ENCODE assay signal across 28 cellular contexts in the genomic region with DNA sequence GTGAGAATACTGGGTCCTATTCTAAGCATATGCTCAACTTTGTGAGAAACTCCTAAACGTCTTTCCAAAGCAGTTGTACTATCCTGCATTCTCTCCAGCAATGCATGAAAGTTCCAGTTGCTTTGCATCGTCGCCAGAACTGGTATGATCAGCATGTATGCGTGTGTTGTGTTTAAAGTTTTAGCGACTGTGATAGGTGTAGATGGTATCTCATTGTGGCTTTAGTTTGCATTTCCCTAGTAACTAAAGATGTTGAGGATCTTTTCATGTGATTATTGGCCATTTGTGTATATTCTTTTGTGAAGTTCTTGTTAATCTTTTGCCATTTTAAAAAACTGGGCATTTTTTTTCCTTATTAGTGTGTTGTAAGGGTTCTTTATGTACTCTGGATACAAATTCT.
"Had no signal": no experiment of that assay in that cellular context is flagged by ENCODE, and none has a peak within 500 bp of the region (broad histone marks: within the 10 kb centered on the region; RNA-seq: fewer than 3 reads in every experiment).

No MANE protein-coding gene starts in this region.

- H3K27ac ChIP-seq: ascending aorta, body of pancreas, Peyer's patch, RWPE1, VCaP had no signal

- ATAC-seq: activated naive CD4-positive, alpha-beta T cell treated with anti-CD3 and anti-CD28 coated beads, Interleukin-2, amount 50 U/mL, for 72 hours; activated naive CD8-positive, alpha-beta T cell treated with anti-CD3 and anti-CD28 coated beads, Interleukin-2, amount 50 U/mL, for 24 hours; activated T-cell treated with anti-CD3 and anti-CD28 coated beads, Interleukin-2, amount 50 U/mL, for 4 hours; body of pancreas; T-helper 17 cell had no signal

- H3K27me3 ChIP-seq: ascending aorta, body of pancreas, Peyer's patch had no signal

- H3K4me1 ChIP-seq: ascending aorta, body of pancreas, Peyer's patch had no signal

- H3K36me3 ChIP-seq: ascending aorta, Peyer's patch had no signal

- H3K4me3 ChIP-seq: ascending aorta, body of pancreas, Peyer's patch had no signal

- H3K9me3 ChIP-seq: ascending aorta, body of pancreas, Peyer's patch had no signal

- DNase-seq: activated CD4-positive, alpha-beta memory T cell treated with anti-CD3 and anti-CD28 coated beads for 36 hours; activated CD4-positive, alpha-beta T cell treated with anti-CD3 and anti-CD28 coated beads, Interleukin-2, amount 10 ng/mL, durations not matched to agents 7 days and 5 days; activated CD4-positive, CD25-positive, alpha-beta regulatory T cell; activated CD8-positive, alpha-beta memory T cell treated with anti-CD3 and anti-CD28 coated beads for 24 hours; activated effector memory CD4-positive, alpha-beta T cell treated with anti-CD3 and anti-CD28 coated beads, Interleukin-2, amount 50 U/mL, for 16 hours; activated naive CD4-positive, alpha-beta T cell treated with Interleukin-2 at 50 U/mL for 16 hours; activated naive CD8-positive, alpha-beta T cell treated with anti-CD3 and anti-CD28 coated beads, Interleukin-2, amount 50 U/mL, for 24 hours; activated T-cell treated with anti-CD3 and anti-CD28 coated beads, Interleukin-2, amount 50 U/mL, for 4 hours; amniotic stem cell; body of pancreas; central memory CD4-positive, alpha-beta T cell; Kasumi-1; KBM-7; NCI-H1048; NCI-H146; NCI-H187 treated with DMSO at 0.1 percent for 48 hours; NCI-H2081 treated with DMSO at 0.1 percent for 48 hours; NCI-H446; NCI-H524; NCI-H748 treated with DMSO at 0.1 percent for 48 hours; Peyer's patch; SHP77; T-helper 17 cell; T-helper 9 cell had no signal
